In genomic region chr6:34425132-34425497, GRCh38 we compare ENCODE assay signal across 8 cellular contexts. TPM values are rescaled to one million over a fixed set of nuclear protein-coding genes. Genes with fewer than 3 reads are reported as not detected.
DNase-seq lines count a peak whose midpoint lies in the region; ATAC-seq lines count a peak whose summit lies in the region.

No MANE protein-coding gene starts in this region.

- peak overlapping the region; percentile 100 for H3K9ac ChIP-seq in iPS-20b (ENCODE audit: low read depth, low read length)

- no peaks in the 10 kb centered on the region for H3K9me3 ChIP-seq in iPS-20b (ENCODE audit: insufficient read depth, low read depth, low read length)

- H3K4me3 Mint-ChIP-seq in activated CD4-positive, alpha-beta T cell treated with anti-CD3 and anti-CD28 coated beads for 36 hours: peak overlapping the region; percentile 97
- H3K4me3 Mint-ChIP-seq in activated T-helper 2 cell treated with anti-CD3 and anti-CD28 coated beads, Interferon-gamma antibody, Interleukin-2, Interleukin-4, amounts not matched to agents 10 μg/mL and 5 μg/mL and 100 μg/mL, durations not matched to agents 14 hours and 24 hours and 36 hours (ENCODE audit: low read depth): peak overlapping the region; percentile 98

- peaks cover 8% of the 10 kb centered on the region for H3K4me1 ChIP-seq in iPS-20b (ENCODE audit: insufficient read depth, low read length)

- H3K27me3 Mint-ChIP-seq in activated CD4-positive, alpha-beta T cell treated with anti-CD3 and anti-CD28 coated beads for 36 hours: no peaks in the 10 kb centered on the region
- H3K27me3 Mint-ChIP-seq in activated T-helper 2 cell treated with anti-CD3 and anti-CD28 coated beads, Interferon-gamma antibody, Interleukin-2, Interleukin-4, amounts not matched to agents 10 μg/mL and 5 μg/mL and 100 μg/mL, durations not matched to agents 14 hours and 24 hours and 36 hours (ENCODE audit: low read depth): no peaks in the 10 kb centered on the region

- H3K27me3 ChIP-seq in iPS-20b (ENCODE audit: insufficient read depth, low read length): no peaks in the 10 kb centered on the region

- H3K36me3 ChIP-seq in iPS-20b (ENCODE audit: insufficient read depth, low read depth, low read length): peaks cover 54% of the 10 kb centered on the region

- POLR2A ChIA-PET in activated CD4-positive, alpha-beta T cell treated with anti-CD3 and anti-CD28 coated beads for 36 hours (lab: Charles Lee): interaction anchor here (2.3 kb wide), 1 partner anchor 10 kb away, joined by 18 read pairs; no protein-coding TSS in a partner anchor

- CTCF ChIA-PET in activated CD4-positive, alpha-beta T cell treated with anti-CD3 and anti-CD28 coated beads for 36 hours (lab: Charles Lee): interaction anchor here (0.8 to 1.7 kb wide), 2 partner anchors 10 to 184 kb away, joined by 4 to 9 read pairs; no protein-coding TSS in a partner anchor

- H3K36me3 Mint-ChIP-seq in activated CD4-positive, alpha-beta T cell treated with anti-CD3 and anti-CD28 coated beads for 36 hours (ENCODE audit: low read depth): peaks cover 49% of the 10 kb centered on the region
- peaks cover 51% of the 10 kb centered on the region for H3K36me3 Mint-ChIP-seq in activated T-helper 2 cell treated with anti-CD3 and anti-CD28 coated beads, Interferon-gamma antibody, Interleukin-2, Interleukin-4, amounts not matched to agents 10 μg/mL and 5 μg/mL and 100 μg/mL, durations not matched to agents 14 hours and 24 hours and 36 hours (ENCODE audit: low read depth)

- intact Hi-C loops in activated CD4-positive, alpha-beta T cell treated with anti-CD3 and anti-CD28 coated beads for 36 hours (cut with DNase I, micrococcal nuclease): loop anchor here (2.0 to 5.0 kb wide), 3 partner anchors 32 to 243 kb away; partner anchors contain the start of gene NUDT3 (in 1 of the 2)
- intact Hi-C loops in activated T-helper 2 cell treated with anti-CD3 and anti-CD28 coated beads, Interferon-gamma antibody, Interleukin-2, Interleukin-4, amounts not matched to agents 10 μg/mL and 5 μg/mL and 100 μg/mL, durations not matched to agents 14 hours and 24 hours and 36 hours (cut with micrococcal nuclease): no loop called here
- intact Hi-C loops in posterior vena cava (cut with DNase I): no loop called here

- peak; percentile 32 for DNase-seq in activated CD4-positive, alpha-beta T cell treated with anti-CD3 and anti-CD28 coated beads for 36 hours
- no peak for DNase-seq in activated CD4-positive, alpha-beta T cell treated with anti-CD3 and anti-CD28 coated beads, Interleukin-2, amount 50 U/mL, for 1 hour
- no peak for DNase-seq in activated T-helper 2 cell treated with anti-CD3 and anti-CD28 coated beads, Interferon-gamma antibody, Interleukin-2, Interleukin-4, amounts not matched to agents 10 μg/mL and 5 μg/mL and 100 μg/mL, durations not matched to agents 14 hours and 24 hours and 36 hours (ENCODE audit: low spot score)
- DNase-seq in substantia nigra (lab: John Stamatoyannopoulos, UW): no peak
- DNase-seq in activated effector memory CD4-positive, alpha-beta T cell treated with Interleukin-2 at 50 U/mL for 16 hours: no peak
- DNase-seq in posterior vena cava (ENCODE audit: low spot score): no peak
- DNase-seq in activated CD4-positive, CD25-positive, alpha-beta regulatory T cell treated with anti-CD3 and anti-CD28 coated beads, Interleukin-2, amount 50 U/mL, for 72 hours: no peak

- H3K4me1 Mint-ChIP-seq in activated CD4-positive, alpha-beta T cell treated with anti-CD3 and anti-CD28 coated beads for 36 hours: peaks cover 35% of the 10 kb centered on the region
- peaks cover 24% of the 10 kb centered on the region for H3K4me1 Mint-ChIP-seq in activated T-helper 2 cell treated with anti-CD3 and anti-CD28 coated beads, Interferon-gamma antibody, Interleukin-2, Interleukin-4, amounts not matched to agents 10 μg/mL and 5 μg/mL and 100 μg/mL, durations not matched to agents 14 hours and 24 hours and 36 hours (ENCODE audit: low read depth)

- H3K27ac Mint-ChIP-seq in activated CD4-positive, alpha-beta T cell treated with anti-CD3 and anti-CD28 coated beads for 36 hours: peak overlapping the region; percentile 99
- peak overlapping the region; percentile 98 for H3K27ac Mint-ChIP-seq in activated T-helper 2 cell treated with anti-CD3 and anti-CD28 coated beads, Interferon-gamma antibody, Interleukin-2, Interleukin-4, amounts not matched to agents 10 μg/mL and 5 μg/mL and 100 μg/mL, durations not matched to agents 14 hours and 24 hours and 36 hours

- no peaks in the 10 kb centered on the region for H3K9me3 Mint-ChIP-seq in activated CD4-positive, alpha-beta T cell treated with anti-CD3 and anti-CD28 coated beads for 36 hours (ENCODE audit: low read depth)
- no peaks in the 10 kb centered on the region for H3K9me3 Mint-ChIP-seq in activated T-helper 2 cell treated with anti-CD3 and anti-CD28 coated beads, Interferon-gamma antibody, Interleukin-2, Interleukin-4, amounts not matched to agents 10 μg/mL and 5 μg/mL and 100 μg/mL, durations not matched to agents 14 hours and 24 hours and 36 hours

- no peak for ATAC-seq in activated CD4-positive, alpha-beta T cell treated with anti-CD3 and anti-CD28 coated beads for 36 hours

- peak overlapping the region; percentile 85 for H3K4me3 ChIP-seq in iPS-20b (ENCODE audit: low read length)

- H3K27ac ChIP-seq in iPS-20b (ENCODE audit: low read length): peak overlapping the region; percentile 70
- H3K27ac ChIP-seq in substantia nigra (ENCODE audit: low read depth, low read length, poor library complexity, severe bottlenecking): peak overlapping the region; percentile 72

RNA-seq across cellular contexts. Expression of gene RPS10, which starts 0.8 kb away (rescaled TPM):
- 1,000 to 10,000 TPM; 2,447 to 2,541 TPM for total RNA-seq in activated CD4-positive, alpha-beta T cell treated with anti-CD3 and anti-CD28 coated beads for 36 hours
- 1,642 and 1,684 TPM in 2 replicates for total RNA-seq in activated T-helper 2 cell treated with anti-CD3 and anti-CD28 coated beads, Interferon-gamma antibody, Interleukin-2, Interleukin-4, amounts not matched to agents 10 μg/mL and 5 μg/mL and 100 μg/mL, durations not matched to agents 14 hours and 24 hours and 36 hours
- total RNA-seq in posterior vena cava: 1,000 to 10,000 TPM in 1 of 2 donors, 100 to 1,000 TPM in 1; 962 to 1,039 TPM

RNA-seq across cellular contexts. Expression of gene NUDT3, which starts 32.6 kb away (rescaled TPM):
- 10 to 100 TPM; 13.3 to 13.6 TPM for total RNA-seq in activated CD4-positive, alpha-beta T cell treated with anti-CD3 and anti-CD28 coated beads for 36 hours
- 21.3 and 21.7 TPM in 2 replicates for total RNA-seq in activated T-helper 2 cell treated with anti-CD3 and anti-CD28 coated beads, Interferon-gamma antibody, Interleukin-2, Interleukin-4, amounts not matched to agents 10 μg/mL and 5 μg/mL and 100 μg/mL, durations not matched to agents 14 hours and 24 hours and 36 hours
- 10 to 100 TPM; 41.9 to 49.9 TPM for total RNA-seq in posterior vena cava

RNA-seq across cellular contexts. Expression of gene PACSIN1, which starts 40.8 kb away (rescaled TPM):
- under 1 TPM; 0.07 to 0.14 TPM for total RNA-seq in activated CD4-positive, alpha-beta T cell treated with anti-CD3 and anti-CD28 coated beads for 36 hours
- total RNA-seq in activated T-helper 2 cell treated with anti-CD3 and anti-CD28 coated beads, Interferon-gamma antibody, Interleukin-2, Interleukin-4, amounts not matched to agents 10 μg/mL and 5 μg/mL and 100 μg/mL, durations not matched to agents 14 hours and 24 hours and 36 hours: not detected in 2 replicates
- under 1 TPM in 1 of 2 donors, not detected in 1; 0.09 TPM for total RNA-seq in posterior vena cava

Comparison
In these comparisons a context has a peak if more than half of its experiments do, and no peak if none do; other contexts are left out.
1. intact Hi-C loops: an anchor here in activated CD4-positive, alpha-beta T cell treated with anti-CD3 and anti-CD28 coated beads for 36 hours (2.0 to 5.0 kb wide); none called in activated T-helper 2 cell treated with anti-CD3 and anti-CD28 coated beads, Interferon-gamma antibody, Interleukin-2, Interleukin-4, amounts not matched to agents 10 μg/mL and 5 μg/mL and 100 μg/mL, durations not matched to agents 14 hours and 24 hours and 36 hours and posterior vena cava.